Comparison of ENCODE assay signal across 12 cellular contexts in genomic region chr15:70017796-70018195, GRCh38.
"Had no signal": no experiment of that assay in that cellular context is flagged by ENCODE, and none has a peak within 500 bp of the region (broad histone marks: within the 10 kb centered on the region; RNA-seq: fewer than 3 reads in every experiment).

No MANE protein-coding gene starts in this region.

- DNase-seq: activated CD4-positive, alpha-beta T cell treated with anti-CD3 and anti-CD28 coated beads, Interleukin-2, amount 10 ng/mL, durations not matched to agents 24 days and 14 days; activated naive CD4-positive, alpha-beta T cell treated with anti-CD3 and anti-CD28 coated beads, Interleukin-2, amount 50 U/mL, for 16 hours; effector memory CD8-positive, alpha-beta T cell; head of caudate nucleus; left lung; mesenchymal stem cell; nephron progenitor cell had no signal

- H3K27ac Mint-ChIP-seq: activated CD4-positive, alpha-beta T cell treated with anti-CD3 and anti-CD28 coated beads, Interleukin-2, amount 10 ng/mL, durations not matched to agents 24 days and 14 days; dendritic cell treated with granulocyte-macrophage colony-stimulating factor and Interleukin-4, amounts not matched to agents 40 ng/mL and 50 ng/mL, for 4 days; effector memory CD8-positive, alpha-beta T cell; nephron progenitor cell had no signal

- H3K36me3 ChIP-seq: left lung, pancreas, tibial nerve, vagina had no signal

- H3K27me3 ChIP-seq: body of pancreas, left lung, pancreas, tibial nerve, vagina had no signal

- H3K4me3 Mint-ChIP-seq: activated CD4-positive, alpha-beta T cell treated with anti-CD3 and anti-CD28 coated beads, Interleukin-2, amount 10 ng/mL, durations not matched to agents 24 days and 14 days; dendritic cell treated with granulocyte-macrophage colony-stimulating factor and Interleukin-4, amounts not matched to agents 40 ng/mL and 50 ng/mL, for 4 days; effector memory CD8-positive, alpha-beta T cell had no signal

- H3K27ac ChIP-seq: body of pancreas, left lung, pancreas, tibial nerve, vagina had no signal

- H3K4me1 ChIP-seq: body of pancreas, pancreas, vagina had no signal

- H3K9me3 ChIP-seq: body of pancreas, left lung, pancreas, vagina had no signal

- FAIRE-seq: pancreas had no signal

- H3K4me3 ChIP-seq: body of pancreas, left lung, pancreas, tibial nerve, vagina had no signal

- ATAC-seq: body of pancreas; effector memory CD8-positive, alpha-beta T cell; left lung; pancreas had no signal

- H3K9me3 Mint-ChIP-seq: activated CD4-positive, alpha-beta T cell treated with anti-CD3 and anti-CD28 coated beads, Interleukin-2, amount 10 ng/mL, durations not matched to agents 24 days and 14 days; dendritic cell treated with granulocyte-macrophage colony-stimulating factor and Interleukin-4, amounts not matched to agents 40 ng/mL and 50 ng/mL, for 4 days; effector memory CD8-positive, alpha-beta T cell had no signal
